Comparison of ENCODE assay signal across 9 cellular contexts in the genomic region with DNA sequence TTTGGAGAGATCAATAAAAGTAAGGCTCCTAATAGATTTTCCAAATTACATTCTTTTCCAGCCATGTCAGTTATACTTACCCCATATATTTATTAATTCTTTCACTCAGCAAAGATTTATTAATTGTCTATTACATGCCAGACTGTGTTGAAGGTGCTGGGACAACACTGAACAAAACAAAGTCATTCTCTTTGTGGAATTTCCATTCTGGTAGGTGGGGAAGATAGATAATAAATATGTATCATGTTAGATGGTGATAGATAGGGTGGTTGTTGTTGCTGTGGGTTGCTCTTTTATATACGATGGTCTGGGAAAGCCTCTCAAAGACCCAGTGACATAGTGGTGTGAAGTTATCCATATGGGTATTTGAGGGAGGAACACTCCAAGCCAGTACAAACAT.
"Had no signal": no experiment of that assay in that cellular context is flagged by ENCODE, and none has a peak within 500 bp of the region (broad histone marks: within the 10 kb centered on the region; RNA-seq: fewer than 3 reads in every experiment).

No MANE protein-coding gene starts in this region.

- H3K4me1 Mint-ChIP-seq: GM23338, H9 had no signal

- H3K36me3 ChIP-seq: HAP-1 had no signal

- DNase-seq: GM23248, GOT3, H7, H9, HCEC 1CT, HFFc6 had no signal

- H3K27ac ChIP-seq: GM23248 had no signal

- H3K9me3 ChIP-seq: HAP-1 had no signal

- H3K9ac ChIP-seq: GM23248 had no signal

- H3K27ac Mint-ChIP-seq: GM23338, H9, HFFc6 had no signal

- ATAC-seq: GM23338, HCT116 had no signal

- H3K4me3 Mint-ChIP-seq: GM23338, H9, HFFc6 had no signal

- H3K9me3 Mint-ChIP-seq: GM23338, H9, HFFc6 had no signal

- H3K4me2 ChIP-seq: GM23338 had no signal

- H2AFZ ChIP-seq: GM23248, GM23338 had no signal

- H3K4me3 ChIP-seq: GM23248, GM23338, HAP-1 had no signal
